1 cellular context compared by ENCODE assay signal in genomic region chr9:69012690-69013403, GRCh38.
TF ChIP-seq lines count a peak whose summit lies in the region.

No MANE protein-coding gene starts in this region.

TF ChIP-seq in K562, 482 proteins besides CTCF, POLR2A, EP300 and RAD21:
- TF ChIP-seq CHD1 (IDR thresholded peaks at IDR 0.05; ENCODE audit: low read length): no peak
- no peak for TF ChIP-seq EWSR1 (IDR thresholded peaks at IDR 0.05; ENCODE audit: borderline replicate concordance, low read depth, partially characterized antibody)
- no peak for TF ChIP-seq HDGF (IDR thresholded peaks at IDR 0.05)
- TF ChIP-seq PTRF (tag; IDR thresholded peaks at IDR 0.05): no peak
